In genomic region chr1:5478156-5478695, GRCh38 we compare ENCODE assay signal across 8 cellular contexts.
"Had no signal": no experiment of that assay in that cellular context is flagged by ENCODE, and none has a peak within 500 bp of the region (broad histone marks: within the 10 kb centered on the region; RNA-seq: fewer than 3 reads in every experiment).

No MANE protein-coding gene starts in this region.

- H3K27ac ChIP-seq: GM23248 had no signal

- H3K9me3 Mint-ChIP-seq: H9 had no signal

- H3K4me3 ChIP-seq: GM23248, K562 had no signal

- FAIRE-seq: H1, H54, HTR-8/SVneo, K562 had no signal

- ATAC-seq: K562 had no signal

- DNase-seq: GM23248, H9, HCEC 1CT, IMR-90 had no signal

- H3K9ac ChIP-seq: GM23248 had no signal

- H2AFZ ChIP-seq: GM23248 had no signal

- H3K4me3 Mint-ChIP-seq: H9 had no signal
